In the genomic region with DNA sequence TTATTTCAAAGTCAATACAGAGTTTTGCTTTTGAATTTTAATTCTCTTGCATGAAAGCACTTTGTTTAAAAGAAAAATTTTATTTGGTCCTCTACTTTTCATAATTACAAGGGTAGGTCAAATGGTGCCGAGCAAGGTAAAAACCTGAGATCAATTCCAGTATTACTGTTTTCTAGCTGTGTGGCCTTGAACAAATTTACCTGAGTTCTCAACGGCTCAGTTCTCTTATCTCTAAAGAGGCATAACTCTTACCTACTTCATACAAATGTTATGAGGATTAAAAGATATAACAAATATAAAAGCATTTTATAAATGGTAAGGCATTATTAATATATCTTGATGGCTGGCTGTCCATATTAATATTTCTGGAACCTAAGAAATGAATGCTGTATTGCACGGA, we compare ENCODE assay signal across 26 cellular contexts.
"Had no signal": no experiment of that assay in that cellular context is flagged by ENCODE, and none has a peak within 500 bp of the region (broad histone marks: within the 10 kb centered on the region; RNA-seq: fewer than 3 reads in every experiment).

No MANE protein-coding gene starts in this region.

- H3K4me3 ChIP-seq: lower lobe of right lung, mucosa of descending colon, right atrium auricular region, right lobe of liver, skin epidermis, suprapubic skin, thoracic aorta, tibial nerve, uterus had no signal

- H3K4me1 ChIP-seq: lower lobe of right lung, right lobe of liver had no signal

- ATAC-seq: lower lobe of right lung; mucosa of descending colon; naive thymus-derived CD4-positive, alpha-beta T cell; natural killer cell treated with Interleukin-12 subunit alpha and Interleukin-12 subunit beta and Interleukin-15 and Interleukin-18, amount 100 ng/mL, for 72 hours; right lobe of liver; stimulated activated effector memory CD8-positive, alpha-beta T cell treated with anti-CD3 and anti-CD28 coated beads, Interleukin-12 subunit alpha, Interleukin-12 subunit beta, amount 100 ng/mL, for 72 hours had no signal

- H3K36me3 ChIP-seq: uterus had no signal

- DNase-seq: head of caudate nucleus; hypothalamus; immature natural killer cell; islet precursor cell; lower lobe of right lung; mammary epithelial cell; mesendoderm; midbrain; mucosa of descending colon; naive thymus-derived CD4-positive, alpha-beta T cell; occipital lobe; right lobe of liver; stimulated activated CD4-positive, alpha-beta T cell treated with anti-CD3 and anti-CD28 coated beads, Interleukin-12 subunit alpha, Interleukin-12 subunit beta, amount 100 ng/mL, for 4 hours; stimulated activated CD4-positive, alpha-beta T cell treated with anti-CD3 and anti-CD28 coated beads, Interleukin-15, amount 100 ng/mL, for 24 hours; stimulated activated CD4-positive, alpha-beta T cell treated with anti-CD3 and anti-CD28 coated beads, Interleukin-2, amount 100 ng/mL, for 24 hours; stimulated activated CD4-positive, alpha-beta T cell treated with anti-CD3 and anti-CD28 coated beads, Interleukin-4, amount 100 ng/mL, for 24 hours; stimulated activated naive CD4-positive, alpha-beta T cell; uterus had no signal

- H3K9me3 ChIP-seq: lower lobe of right lung, mucosa of descending colon, neutrophil, right atrium auricular region, right lobe of liver, suprapubic skin, thoracic aorta, tibial nerve, uterus had no signal

- H3K27ac ChIP-seq: lower lobe of right lung, neutrophil, right lobe of liver, skin epidermis, suprapubic skin, thoracic aorta, tibial nerve, uterus had no signal

- H3K27me3 ChIP-seq: neutrophil, right atrium auricular region, right lobe of liver, suprapubic skin, tibial nerve, uterus had no signal
